ENCODE assay signal across 31 cellular contexts in genomic region chr3:122874116-122874515, GRCh38.
"Had no signal": no experiment of that assay in that cellular context is flagged by ENCODE, and none has a peak within 500 bp of the region (broad histone marks: within the 10 kb centered on the region; RNA-seq: fewer than 3 reads in every experiment).

No MANE protein-coding gene starts in this region.

- FAIRE-seq: astrocyte, TTC549, urothelium cell line had no signal

- DNase-seq: activated CD4-positive, alpha-beta memory T cell treated with anti-CD3 and anti-CD28 coated beads, Interleukin-2, amount 10 ng/mL, durations not matched to agents 7 days and 5 days; activated CD4-positive, alpha-beta T cell treated with anti-CD3 and anti-CD28 coated beads for 48 hours; activated CD8-positive, alpha-beta memory T cell treated with anti-CD3 and anti-CD28 coated beads, Interleukin-2, amount 50 U/mL, for 48 hours; activated gamma-delta T cell; activated naive CD4-positive, alpha-beta T cell treated with anti-CD3 and anti-CD28 coated beads, Interleukin-2, amount 10 ng/mL, durations not matched to agents 7 days and 5 days; activated naive CD8-positive, alpha-beta T cell treated with anti-CD3 and anti-CD28 coated beads, Interleukin-2, amount 10 ng/mL, durations not matched to agents 7 days and 5 days; activated T-cell treated with anti-CD3 and anti-CD28 coated beads, Interleukin-2, amount 50 U/mL, for 24 hours; effector CD4-positive, alpha-beta T cell; foreskin melanocyte; kidney glomerular epithelial cell; left ventricle myocardium inferior; ovary; right lobe of liver; stimulated activated CD4-positive, alpha-beta T cell treated with anti-CD3 and anti-CD28 coated beads, Interleukin-2, amount 100 ng/mL, for 48 hours; stimulated activated naive CD4-positive, alpha-beta T cell treated with Interleukin-2 at 50 U/mL for 16 hours; T-helper 9 cell; testis; trophoblast cell; WERI-Rb-1 had no signal

- H3K27ac ChIP-seq: breast epithelium, esophagus muscularis mucosa, left ventricle myocardium inferior, neutrophil, ovary, right lobe of liver, testis, WERI-Rb-1 had no signal

- H3K36me3 ChIP-seq: breast epithelium, ovary, WERI-Rb-1 had no signal

- ATAC-seq: activated CD4-positive, CD25-positive, alpha-beta regulatory T cell treated with anti-CD3 and anti-CD28 coated beads, Interleukin-2, amount 50 U/mL, for 24 hours; right lobe of liver had no signal

- H3K9me3 Mint-ChIP-seq: central memory CD8-positive, alpha-beta T cell; dendritic cell treated with granulocyte-macrophage colony-stimulating factor and Interleukin-4, amounts not matched to agents 40 ng/mL and 50 ng/mL, for 4 days; nephron had no signal

- H3K4me1 ChIP-seq: breast epithelium, esophagus muscularis mucosa, left ventricle myocardium inferior, right lobe of liver, testis had no signal

- H3K4me3 ChIP-seq: breast epithelium, esophagus muscularis mucosa, left ventricle myocardium inferior, lung, ovary, right lobe of liver, testis had no signal

- H3K4me3 Mint-ChIP-seq: activated CD4-positive, alpha-beta memory T cell treated with anti-CD3 and anti-CD28 coated beads, Interleukin-2, amount 10 ng/mL, durations not matched to agents 7 days and 5 days; activated naive CD4-positive, alpha-beta T cell treated with anti-CD3 and anti-CD28 coated beads, Interleukin-2, amount 10 ng/mL, durations not matched to agents 7 days and 5 days; activated naive CD8-positive, alpha-beta T cell treated with anti-CD3 and anti-CD28 coated beads, Interleukin-2, amount 10 ng/mL, durations not matched to agents 7 days and 5 days; activated T-cell treated with anti-CD3 and anti-CD28 coated beads, Interleukin-2, amount 50 U/mL, for 24 hours; central memory CD8-positive, alpha-beta T cell; dendritic cell treated with granulocyte-macrophage colony-stimulating factor and Interleukin-4, amounts not matched to agents 40 ng/mL and 50 ng/mL, for 4 days; nephron had no signal

- H3K9me3 ChIP-seq: breast epithelium, esophagus muscularis mucosa, left ventricle myocardium inferior, neutrophil, ovary, right lobe of liver, testis had no signal

- H3K27ac Mint-ChIP-seq: activated CD4-positive, alpha-beta memory T cell treated with anti-CD3 and anti-CD28 coated beads, Interleukin-2, amount 10 ng/mL, durations not matched to agents 7 days and 5 days; activated naive CD4-positive, alpha-beta T cell treated with anti-CD3 and anti-CD28 coated beads, Interleukin-2, amount 10 ng/mL, durations not matched to agents 7 days and 5 days; activated naive CD8-positive, alpha-beta T cell treated with anti-CD3 and anti-CD28 coated beads, Interleukin-2, amount 10 ng/mL, durations not matched to agents 7 days and 5 days; activated T-cell treated with anti-CD3 and anti-CD28 coated beads, Interleukin-2, amount 50 U/mL, for 24 hours; dendritic cell treated with granulocyte-macrophage colony-stimulating factor and Interleukin-4, amounts not matched to agents 40 ng/mL and 50 ng/mL, for 4 days; nephron; progenitor cell of endocrine pancreas had no signal

- H3K27me3 ChIP-seq: breast epithelium, esophagus muscularis mucosa, neutrophil, ovary, right lobe of liver, testis had no signal

- H3K27me3 Mint-ChIP-seq: activated CD4-positive, alpha-beta memory T cell treated with anti-CD3 and anti-CD28 coated beads, Interleukin-2, amount 10 ng/mL, durations not matched to agents 7 days and 5 days; activated naive CD4-positive, alpha-beta T cell treated with anti-CD3 and anti-CD28 coated beads, Interleukin-2, amount 10 ng/mL, durations not matched to agents 7 days and 5 days; activated T-cell treated with anti-CD3 and anti-CD28 coated beads, Interleukin-2, amount 50 U/mL, for 24 hours; central memory CD8-positive, alpha-beta T cell; dendritic cell treated with granulocyte-macrophage colony-stimulating factor and Interleukin-4, amounts not matched to agents 40 ng/mL and 50 ng/mL, for 4 days; progenitor cell of endocrine pancreas had no signal
